In the genomic region with DNA sequence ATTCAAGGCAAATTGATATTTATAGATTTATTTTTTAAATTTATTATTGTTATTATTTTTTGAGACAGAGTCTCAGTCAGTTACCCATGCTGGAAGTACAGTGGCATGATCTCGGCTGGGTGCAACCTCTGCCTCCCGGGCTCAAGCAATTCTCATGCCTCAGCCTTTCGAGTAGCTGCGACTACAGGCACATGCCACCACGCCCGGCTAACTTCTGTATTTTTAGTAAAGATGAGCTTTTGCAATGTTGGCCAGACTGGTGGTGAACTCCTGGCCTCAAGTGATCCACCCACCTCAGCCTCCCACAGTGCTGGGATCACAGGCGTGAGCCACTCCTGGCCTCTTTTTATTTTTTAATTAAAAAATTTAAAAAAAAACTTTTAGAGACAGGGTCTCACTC, we compare ENCODE assay signal across 27 cellular contexts.
"Had no signal": no experiment of that assay in that cellular context is flagged by ENCODE, and none has a peak within 500 bp of the region (broad histone marks: within the 10 kb centered on the region; RNA-seq: fewer than 3 reads in every experiment).

No MANE protein-coding gene starts in this region.

- DNase-seq: activated CD4-positive, alpha-beta T cell treated with anti-CD3 and anti-CD28 coated beads for 1 hour; activated CD8-positive, alpha-beta T cell treated with anti-CD3 and anti-CD28 coated beads, Interleukin-2, amount 10 ng/mL, durations not matched to agents 7 days and 5 days; activated effector memory CD4-positive, alpha-beta T cell treated with Interleukin-2 at 50 U/mL for 16 hours; activated naive CD4-positive, alpha-beta T cell treated with Interleukin-2 at 50 U/mL for 16 hours; anterior cingulate cortex; endodermal cell; foreskin fibroblast; heart right ventricle; naive B cell; nephron progenitor cell; ovary; sigmoid colon; small intestine; stimulated activated CD4-positive, alpha-beta T cell treated with anti-CD3 and anti-CD28 coated beads, Interleukin-4, amount 100 ng/mL, for 24 hours; T-helper 2 cell had no signal

- H3K9me3 Mint-ChIP-seq: central memory CD8-positive, alpha-beta T cell; dendritic cell treated with granulocyte-macrophage colony-stimulating factor and Interleukin-4, amounts not matched to agents 40 ng/mL and 50 ng/mL, for 4 days; endodermal cell; mesothelial cell of epicardium; naive B cell; nephron progenitor cell; stimulated activated effector memory CD8-positive, alpha-beta T cell treated with anti-CD3 and anti-CD28 coated beads, Interleukin-12 subunit alpha, Interleukin-12 subunit beta, amount 100 ng/mL, for 72 hours; stimulated activated naive CD8-positive, alpha-beta T cell treated with anti-CD3 and anti-CD28 coated beads, Interleukin-15, Interleukin-2, amounts not matched to agents 100 ng/mL and 50 ng/mL, for 24 hours; type B pancreatic cell; WTC11 had no signal

- H3K27ac ChIP-seq: heart right ventricle, ovary, sigmoid colon, thoracic aorta, vagina had no signal

- H3K4me3 ChIP-seq: heart right ventricle, ovary, sigmoid colon, thoracic aorta, vagina had no signal

- H3K4me1 ChIP-seq: heart right ventricle, sigmoid colon, vagina had no signal

- H3K4me1 Mint-ChIP-seq: central memory CD8-positive, alpha-beta T cell; endodermal cell; mesothelial cell of epicardium; naive B cell; nephron progenitor cell; WTC11 had no signal

- H3K36me3 ChIP-seq: ovary had no signal

- H3K27ac Mint-ChIP-seq: activated CD8-positive, alpha-beta T cell treated with anti-CD3 and anti-CD28 coated beads, Interleukin-2, amount 10 ng/mL, durations not matched to agents 7 days and 5 days; activated naive CD8-positive, alpha-beta T cell; dendritic cell treated with granulocyte-macrophage colony-stimulating factor and Interleukin-4, amounts not matched to agents 40 ng/mL and 50 ng/mL, for 4 days; endodermal cell; mesothelial cell of epicardium; progenitor cell of endocrine pancreas; stimulated activated naive CD8-positive, alpha-beta T cell treated with anti-CD3 and anti-CD28 coated beads, Interleukin-15, Interleukin-2, amounts not matched to agents 100 ng/mL and 50 ng/mL, for 24 hours; type B pancreatic cell; WTC11 had no signal

- H3K27me3 ChIP-seq: heart right ventricle, ovary, sigmoid colon, vagina had no signal

- H3K4me3 Mint-ChIP-seq: activated CD8-positive, alpha-beta T cell treated with anti-CD3 and anti-CD28 coated beads, Interleukin-2, amount 10 ng/mL, durations not matched to agents 7 days and 5 days; activated naive CD8-positive, alpha-beta T cell; central memory CD8-positive, alpha-beta T cell; dendritic cell treated with granulocyte-macrophage colony-stimulating factor and Interleukin-4, amounts not matched to agents 40 ng/mL and 50 ng/mL, for 4 days; endodermal cell; mesothelial cell of epicardium; naive B cell; nephron progenitor cell; stimulated activated effector memory CD8-positive, alpha-beta T cell treated with anti-CD3 and anti-CD28 coated beads, Interleukin-12 subunit alpha, Interleukin-12 subunit beta, amount 100 ng/mL, for 72 hours; stimulated activated naive CD8-positive, alpha-beta T cell treated with anti-CD3 and anti-CD28 coated beads, Interleukin-15, Interleukin-2, amounts not matched to agents 100 ng/mL and 50 ng/mL, for 24 hours; type B pancreatic cell; WTC11 had no signal

- ATAC-seq: activated CD8-positive, alpha-beta T cell treated with anti-CD3 and anti-CD28 coated beads, Interleukin-2, amount 10 ng/mL, durations not matched to agents 7 days and 5 days; esophagus mucosa; heart right ventricle; stimulated activated effector memory CD8-positive, alpha-beta T cell treated with anti-CD3 and anti-CD28 coated beads, Interleukin-12 subunit alpha, Interleukin-12 subunit beta, amount 100 ng/mL, for 72 hours; WTC11 had no signal

- H3K9me3 ChIP-seq: heart right ventricle, ovary, sigmoid colon, thoracic aorta, vagina had no signal

- H3K27me3 Mint-ChIP-seq: activated naive CD8-positive, alpha-beta T cell; central memory CD8-positive, alpha-beta T cell; dendritic cell treated with granulocyte-macrophage colony-stimulating factor and Interleukin-4, amounts not matched to agents 40 ng/mL and 50 ng/mL, for 4 days; naive B cell; progenitor cell of endocrine pancreas; stimulated activated naive CD8-positive, alpha-beta T cell treated with anti-CD3 and anti-CD28 coated beads, Interleukin-15, Interleukin-2, amounts not matched to agents 100 ng/mL and 50 ng/mL, for 24 hours; type B pancreatic cell had no signal
